In the genomic region with DNA sequence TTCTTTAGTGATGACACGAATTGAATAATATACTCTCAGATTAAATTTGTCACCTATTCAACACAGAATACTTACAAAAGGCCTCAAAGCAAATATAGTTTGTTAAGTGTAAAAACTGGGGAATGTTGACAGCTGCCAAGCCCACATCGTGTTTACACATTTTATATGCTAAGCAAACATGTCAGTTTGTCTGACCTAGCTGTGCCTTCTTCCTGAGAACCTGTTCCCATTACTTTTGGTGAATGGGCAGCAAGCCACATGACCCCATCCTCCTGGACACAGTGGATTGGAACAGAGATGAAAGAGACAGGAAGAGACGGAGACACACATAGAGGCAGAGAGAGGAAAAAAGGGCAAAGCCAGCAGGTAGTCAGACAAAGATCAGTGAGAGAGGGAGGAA, we compare ENCODE assay signal across 23 cellular contexts. TPM values are rescaled to one million over a fixed set of nuclear protein-coding genes. Genes with fewer than 3 reads are reported as not detected.
DNase-seq lines count a peak whose midpoint lies in the region; ATAC-seq and TF ChIP-seq lines count a peak whose summit lies in the region.
"Had no signal": no experiment of that assay in that cellular context is flagged by ENCODE, and none has a peak within 500 bp of the region (broad histone marks: within the 10 kb centered on the region; RNA-seq: fewer than 3 reads in every experiment).

No MANE protein-coding gene starts in this region.

- ATAC-seq in WTC11 (peak; percentile 46), HG03175 (IDR thresholded peaks at IDR 0.05; ENCODE audit: unreplicated experiment) (no peak)
- ATAC-seq: naive thymus-derived CD8-positive, alpha-beta T cell; stimulated activated naive CD8-positive, alpha-beta T cell treated with anti-CD3 and anti-CD28 coated beads, Interleukin-15, amount 100 ng/mL, for 72 hours had no signal

- no peak for TF ChIP-seq CTCF in WTC11 (IDR thresholded peaks at IDR 0.05)
- no peak for TF ChIP-seq CTCF in transverse colon (IDR thresholded peaks at IDR 0.05)

- in situ Hi-C loops in transverse colon (cut with MboI; ENCODE audit: low pct_ligation_motif_present in 1 of 4, low pct_unique_long_range_greater_than_20kb in 1 of 4, low sequenced_read_pairs in 3 of 4), result no loop called here

- TF ChIP-seq POLR2A in transverse colon (IDR thresholded peaks at IDR 0.05), result no peak

- H3K9me3 ChIP-seq in transverse colon, result no peaks in the 10 kb centered on the region
- H3K9me3 ChIP-seq: adrenal gland, breast epithelium, vagina had no signal

- no peaks in the 10 kb centered on the region for H3K36me3 Mint-ChIP-seq in WTC11
- H3K36me3 Mint-ChIP-seq: CD4-positive, alpha-beta memory T cell; naive thymus-derived CD8-positive, alpha-beta T cell had no signal

- DNase-seq in NCI-H146 (lab: John Stamatoyannopoulos, UW) (peak; percentile 17), NCI-H146 treated with DMSO at 0.1 percent for 48 hours (lab: John Stamatoyannopoulos, UW; ENCODE audit: unreplicated experiment) (no peak), NCI-H748 (lab: John Stamatoyannopoulos, UW; ENCODE audit: unreplicated experiment) (peak; percentile 63), WTC11 (ENCODE audit: low spot score) (no peak), transverse colon (peak; percentile 16), amygdala (lab: John Stamatoyannopoulos, UW) (no peak)
- DNase-seq in activated CD4-positive, CD25-positive, alpha-beta regulatory T cell (lab: John Stamatoyannopoulos, UW), result no peak
- DNase-seq: activated naive CD4-positive, alpha-beta T cell treated with Interleukin-2 at 50 U/mL for 16 hours; adrenal gland; AML-193; CD4-positive, alpha-beta memory T cell; DMS 273 treated with DMSO at 0.1 percent for 48 hours; effector CD4-positive, alpha-beta T cell; midbrain; naive thymus-derived CD8-positive, alpha-beta T cell; NCI-H1048; NCI-H526; stimulated activated naive CD8-positive, alpha-beta T cell treated with anti-CD3 and anti-CD28 coated beads, Interleukin-15, amount 100 ng/mL, for 72 hours had no signal

- peaks cover 0 to 7% (median 2%) of the 10 kb centered on the region in 4 donors for H3K4me1 ChIP-seq in transverse colon
- H3K4me1 ChIP-seq: adrenal gland, breast epithelium, vagina had no signal

- no peaks in the 10 kb centered on the region for H3K27me3 ChIP-seq in transverse colon
- H3K27me3 ChIP-seq: adrenal gland, breast epithelium, vagina had no signal

- peaks cover 3% of the 10 kb centered on the region for H3K4me1 Mint-ChIP-seq in WTC11

- POLR2A ChIA-PET in WTC11 (lab: Charles Lee), result no interaction called here

- H3K4me3 ChIP-seq in transverse colon, result no peak overlapping the region
- H3K4me3 ChIP-seq: adrenal gland, breast epithelium, vagina had no signal

- H3K27ac ChIP-seq in transverse colon, result no peak overlapping the region
- H3K27ac ChIP-seq: adrenal gland, breast epithelium, epithelial cell of prostate, vagina had no signal

- no peak overlapping the region for H3K27ac Mint-ChIP-seq in WTC11
- H3K27ac Mint-ChIP-seq: CD4-positive, alpha-beta memory T cell; naive thymus-derived CD8-positive, alpha-beta T cell; stimulated activated naive CD8-positive, alpha-beta T cell treated with anti-CD3 and anti-CD28 coated beads, Interleukin-15, amount 100 ng/mL, for 72 hours; T-helper 2 cell treated with Interferon-gamma antibody and Interleukin-4, amounts not matched to agents 5 μg/mL and 100 μg/mL, for 36 hours had no signal

- CTCF ChIA-PET in WTC11 (lab: Charles Lee), result no interaction called here

- no peak for TF ChIP-seq EP300 in transverse colon (IDR thresholded peaks at IDR 0.05; ENCODE audit: low read depth)

- no peaks in the 10 kb centered on the region for H3K36me3 ChIP-seq in transverse colon
- H3K36me3 ChIP-seq: adrenal gland, breast epithelium, vagina had no signal

- H3K9me3 Mint-ChIP-seq in WTC11, result 0 out of 2 replicates have a peak, but pooled peaks cover 3% of the 10 kb centered on the region
- H3K9me3 Mint-ChIP-seq: naive thymus-derived CD8-positive, alpha-beta T cell; stimulated activated naive CD8-positive, alpha-beta T cell treated with anti-CD3 and anti-CD28 coated beads, Interleukin-15, amount 100 ng/mL, for 72 hours; T-helper 2 cell treated with Interferon-gamma antibody and Interleukin-4, amounts not matched to agents 5 μg/mL and 100 μg/mL, for 36 hours had no signal

- intact Hi-C loops in transverse colon (cut with DNase I; ENCODE audit: low total_unique reads), result no loop called here

- WGBS in transverse colon (ENCODE audit: low coverage in 1 of 2), 2 donors, result 48 to 68% methylated on average over 3 of the region's 3 CpGs

- no peaks in the 10 kb centered on the region for H3K27me3 Mint-ChIP-seq in WTC11 (ENCODE audit: low read depth)

- H3K4me3 Mint-ChIP-seq in WTC11, result no peak overlapping the region
- H3K4me3 Mint-ChIP-seq: CD4-positive, alpha-beta memory T cell; naive thymus-derived CD8-positive, alpha-beta T cell; stimulated activated naive CD8-positive, alpha-beta T cell treated with anti-CD3 and anti-CD28 coated beads, Interleukin-15, amount 100 ng/mL, for 72 hours; T-helper 2 cell treated with Interferon-gamma antibody and Interleukin-4, amounts not matched to agents 5 μg/mL and 100 μg/mL, for 36 hours had no signal

TF ChIP-seq in WTC11, 78 proteins besides CTCF, POLR2A, EP300 and RAD21:
- TF ChIP-seq, protein P1, sequence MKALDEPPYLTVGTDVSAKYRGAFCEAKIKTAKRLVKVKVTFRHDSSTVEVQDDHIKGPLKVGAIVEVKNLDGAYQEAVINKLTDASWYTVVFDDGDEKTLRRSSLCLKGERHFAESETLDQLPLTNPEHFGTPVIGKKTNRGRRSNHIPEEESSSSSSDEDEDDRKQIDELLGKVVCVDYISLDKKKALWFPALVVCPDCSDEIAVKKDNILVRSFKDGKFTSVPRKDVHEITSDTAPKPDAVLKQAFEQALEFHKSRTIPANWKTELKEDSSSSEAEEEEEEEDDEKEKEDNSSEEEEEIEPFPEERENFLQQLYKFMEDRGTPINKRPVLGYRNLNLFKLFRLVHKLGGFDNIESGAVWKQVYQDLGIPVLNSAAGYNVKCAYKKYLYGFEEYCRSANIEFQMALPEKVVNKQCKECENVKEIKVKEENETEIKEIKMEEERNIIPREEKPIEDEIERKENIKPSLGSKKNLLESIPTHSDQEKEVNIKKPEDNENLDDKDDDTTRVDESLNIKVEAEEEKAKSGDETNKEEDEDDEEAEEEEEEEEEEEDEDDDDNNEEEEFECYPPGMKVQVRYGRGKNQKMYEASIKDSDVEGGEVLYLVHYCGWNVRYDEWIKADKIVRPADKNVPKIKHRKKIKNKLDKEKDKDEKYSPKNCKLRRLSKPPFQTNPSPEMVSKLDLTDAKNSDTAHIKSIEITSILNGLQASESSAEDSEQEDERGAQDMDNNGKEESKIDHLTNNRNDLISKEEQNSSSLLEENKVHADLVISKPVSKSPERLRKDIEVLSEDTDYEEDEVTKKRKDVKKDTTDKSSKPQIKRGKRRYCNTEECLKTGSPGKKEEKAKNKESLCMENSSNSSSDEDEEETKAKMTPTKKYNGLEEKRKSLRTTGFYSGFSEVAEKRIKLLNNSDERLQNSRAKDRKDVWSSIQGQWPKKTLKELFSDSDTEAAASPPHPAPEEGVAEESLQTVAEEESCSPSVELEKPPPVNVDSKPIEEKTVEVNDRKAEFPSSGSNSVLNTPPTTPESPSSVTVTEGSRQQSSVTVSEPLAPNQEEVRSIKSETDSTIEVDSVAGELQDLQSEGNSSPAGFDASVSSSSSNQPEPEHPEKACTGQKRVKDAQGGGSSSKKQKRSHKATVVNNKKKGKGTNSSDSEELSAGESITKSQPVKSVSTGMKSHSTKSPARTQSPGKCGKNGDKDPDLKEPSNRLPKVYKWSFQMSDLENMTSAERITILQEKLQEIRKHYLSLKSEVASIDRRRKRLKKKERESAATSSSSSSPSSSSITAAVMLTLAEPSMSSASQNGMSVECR (CRISPR knock-in tag; IDR thresholded peaks at IDR 0.05; ENCODE audit: borderline replicate concordance), result no peak
- no peak for TF ChIP-seq ZNF671 (CRISPR knock-in tag; IDR thresholded peaks at IDR 0.05)
- TF ChIP-seq ELF4 (CRISPR knock-in tag; IDR thresholded peaks at IDR 0.05; ENCODE audit: low read depth), result no peak
- no peak for TF ChIP-seq GABPB1 (CRISPR knock-in tag; IDR thresholded peaks at IDR 0.05)
- no peak for TF ChIP-seq ZNF396 (CRISPR knock-in tag; IDR thresholded peaks at IDR 0.05; ENCODE audit: borderline replicate concordance)
- no peak for TF ChIP-seq OVOL2 (CRISPR knock-in tag; IDR thresholded peaks at IDR 0.05; ENCODE audit: borderline replicate concordance)
TF ChIP-seq in WTC11: peak in this region for 0.

RNA-seq across cellular contexts. Expression of gene CUL3, which starts 22.9 kb away (rescaled TPM):
- total RNA-seq in WTC11 (2021) (74.4 to 86.2 TPM (median 80.7 TPM) in 3 replicates), transverse colon (100 to 1,000 TPM in 1 of 4 donors, 10 to 100 TPM in 3; 18.5 to 104 (median 57.9) TPM)

Comparison
In these comparisons a context has a peak if more than half of its experiments do, and no peak if none do; other contexts are left out.
1. DNase-seq: peak in NCI-H146 (single experiment), NCI-H748 (single experiment) and transverse colon (single experiment); none in NCI-H146 treated with DMSO at 0.1 percent for 48 hours (single experiment), WTC11 (single experiment), activated CD4-positive, CD25-positive, alpha-beta regulatory T cell (0 of 4) and amygdala (0 of 56).